ENCODE assay signal across 11 cellular contexts in the genomic region with DNA sequence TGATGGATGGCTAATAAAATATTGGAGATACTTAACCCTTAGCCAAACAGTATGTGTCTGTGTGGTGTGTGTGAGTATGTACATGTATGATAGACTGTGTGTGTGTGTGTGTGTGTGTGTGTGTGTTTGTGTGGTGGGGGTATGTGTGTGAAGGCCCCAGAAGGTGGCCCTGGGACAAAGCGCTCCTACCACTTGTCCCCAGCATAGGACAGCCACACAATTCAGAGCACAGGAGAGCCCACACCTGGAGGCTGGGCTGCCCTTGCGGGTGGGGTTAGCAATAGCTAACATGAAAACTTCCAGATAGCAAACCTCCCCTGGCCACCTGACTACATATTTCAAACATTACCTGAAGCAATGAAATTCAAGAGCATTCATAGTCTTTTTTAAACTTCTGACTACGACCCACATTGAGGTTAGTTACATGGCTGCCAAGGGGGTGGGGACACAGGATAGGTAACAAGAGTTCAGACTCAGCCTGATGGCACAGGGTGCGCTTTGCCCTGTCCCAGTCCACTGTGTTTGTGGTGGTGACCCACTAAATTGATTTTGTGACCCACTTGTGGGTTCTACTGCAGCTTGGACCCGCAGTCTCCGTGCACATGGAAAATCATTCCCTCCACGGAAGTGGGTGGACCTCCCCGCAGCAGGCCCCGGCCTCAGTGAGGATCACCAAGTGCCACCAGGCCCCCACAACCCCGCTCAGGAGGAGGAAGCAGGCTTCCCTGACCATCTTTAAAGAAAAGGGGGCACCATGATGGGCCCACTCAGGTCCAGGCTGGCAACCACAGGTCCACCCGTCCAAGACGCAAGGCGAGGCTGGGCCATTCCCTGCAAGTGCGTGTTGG. TPM values are rescaled to one million over a fixed set of nuclear protein-coding genes. Genes with fewer than 3 reads are reported as not detected.
DNase-seq lines count a peak whose midpoint lies in the region; ATAC-seq, FAIRE-seq and TF ChIP-seq lines count a peak whose summit lies in the region.
"Had no signal": no experiment of that assay in that cellular context is flagged by ENCODE, and none has a peak within 500 bp of the region (broad histone marks: within the 10 kb centered on the region; RNA-seq: fewer than 3 reads in every experiment).

No MANE protein-coding gene starts in this region.

- POLR2A ChIA-PET in IMR-90 (lab: Charles Lee; ENCODE audit: unreplicated experiment): no interaction called here

- TF ChIP-seq CTCF in IMR-90 (conservative IDR thresholded peaks at IDR 0.05; ENCODE audit: low read depth, low read length) (no peak), bronchial epithelial cell (IDR thresholded peaks at IDR 0.05; ENCODE audit: insufficient read depth, low read length, severe bottlenecking) (no peak)

- H3K4ac ChIP-seq in IMR-90 (ENCODE audit: low read depth, low read length): no peak overlapping the region

- H3K9me3 Mint-ChIP-seq in memory B cell: no peaks in the 10 kb centered on the region
- H3K9me3 Mint-ChIP-seq: activated CD4-positive, alpha-beta T cell treated with anti-CD3 and anti-CD28 coated beads, Interleukin-2, amount 10 ng/mL, durations not matched to agents 24 days and 14 days had no signal

- H3K27me3 ChIP-seq in IMR-90 (ENCODE audit: control insufficient read depth, insufficient read depth, low read length) (peaks cover 17% of the 10 kb centered on the region; the same call in 1 of the 2 replicates), bronchial epithelial cell (ENCODE audit: control insufficient read depth, insufficient read depth, low read length) (no peaks in the 10 kb centered on the region), small intestine (ENCODE audit: control insufficient read depth in 2 of 2, insufficient read depth in 2 of 2, low read length in 2 of 2) (no peaks in the 10 kb centered on the region)

- H3K36me3 Mint-ChIP-seq in memory B cell: peaks cover 6% of the 10 kb centered on the region

- peaks cover 3% of the 10 kb centered on the region; the same call in 1 of the 2 replicates for H3K9me1 ChIP-seq in IMR-90 (ENCODE audit: insufficient read depth, low read length)

- peaks cover 4% of the 10 kb centered on the region for H3K4me1 Mint-ChIP-seq in memory B cell

- no peak for TF ChIP-seq POLR2A in IMR-90 (IDR thresholded peaks at IDR 0.05; ENCODE audit: low read depth, low read length)

- 97% methylated on average over 7 of the region's 14 CpGs; no CpG with 5 or more reads in 1 of the 2 experiments for WGBS in IMR-90 (ENCODE audit: extremely low coverage in 2 of 2, insufficient read length in 1 of 2), 2 experiments
- 70 to 90% (median 86%) methylated on average over 14 of the region's 14 CpGs for WGBS in small intestine, 3 donors

- H3K79me1 ChIP-seq in IMR-90 (ENCODE audit: low read depth in 1 of 2, low read length in 2 of 2): no peaks in the 10 kb centered on the region

- H4K20me1 ChIP-seq in IMR-90 (ENCODE audit: insufficient read depth, low read length): no peaks in the 10 kb centered on the region

- no peak overlapping the region for H2BK15ac ChIP-seq in IMR-90 (ENCODE audit: low read depth, low read length)

- CTCF ChIA-PET in IMR-90 (lab: Yijun Ruan, JAX): no interaction called here

- no peak overlapping the region for H4K8ac ChIP-seq in IMR-90 (ENCODE audit: low read depth in 2 of 2, low read length in 2 of 2)

- intact Hi-C loops in IMR-90 (cut with micrococcal nuclease): no loop called here

- peak overlapping the region; percentile 78 for H2AFZ ChIP-seq in IMR-90 (replicated peaks; ENCODE audit: low read length, poor library complexity)

- no peak for FAIRE-seq in bronchial epithelial cell (lab: Jason Lieb, UNC)
- no peak for FAIRE-seq in small intestine (lab: Jason Lieb, UNC)

- H3K36me3 ChIP-seq in IMR-90 (ENCODE audit: control insufficient read depth, insufficient read depth, low read length): no peaks in the 10 kb centered on the region
- no peaks in the 10 kb centered on the region for H3K36me3 ChIP-seq in bronchial epithelial cell (ENCODE audit: control insufficient read depth, insufficient read depth, low read length)
- no peaks in the 10 kb centered on the region for H3K36me3 ChIP-seq in small intestine (ENCODE audit: control insufficient read depth in 2 of 2, insufficient read depth in 2 of 2, low read length in 2 of 2)

- ATAC-seq in IMR-90 (ENCODE audit: low read depth) (no peak), memory B cell (ENCODE audit: low read depth) (no peak), GM19455 (IDR thresholded peaks at IDR 0.05; ENCODE audit: unreplicated experiment) (no peak), GM21515 (IDR thresholded peaks at IDR 0.05; ENCODE audit: unreplicated experiment) (no peak)

- no peak overlapping the region for H3K4me2 ChIP-seq in IMR-90 (ENCODE audit: low read depth, low read length)

- TF ChIP-seq RAD21 in IMR-90 (IDR thresholded peaks at IDR 0.05; ENCODE audit: low read length): no peak

- no peak overlapping the region for H3K9ac ChIP-seq in IMR-90 (ENCODE audit: low read depth, low read length)

- H2BK120ac ChIP-seq in IMR-90 (ENCODE audit: low read depth, low read length): no peak overlapping the region

- dilution Hi-C loops in IMR-90 (cut with HindIII; ENCODE audit: low sequenced_read_pairs, unreplicated experiment): no loop called here

- no peak overlapping the region for H3K18ac ChIP-seq in IMR-90 (ENCODE audit: low read depth, low read length)

- H2BK5ac ChIP-seq in IMR-90 (ENCODE audit: low read depth, low read length, poor library complexity, severe bottlenecking): no peak overlapping the region

- no peak overlapping the region for H3K56ac ChIP-seq in IMR-90 (ENCODE audit: extremely low read depth, insufficient read depth, low read length)

- H3K14ac ChIP-seq in IMR-90 (replicated peaks; ENCODE audit: low read depth, low read length): no peak overlapping the region

- H3K27ac ChIP-seq in IMR-90 (ENCODE audit: insufficient read depth, low read length): no peak overlapping the region
- H3K27ac ChIP-seq in small intestine (ENCODE audit: low read depth in 1 of 2, low read length in 1 of 2): no peak overlapping the region
- H3K27ac ChIP-seq: HL-60 had no signal

- H3K27me3 Mint-ChIP-seq in memory B cell: no peaks in the 10 kb centered on the region
- H3K27me3 Mint-ChIP-seq: activated CD4-positive, alpha-beta T cell treated with anti-CD3 and anti-CD28 coated beads, Interleukin-2, amount 10 ng/mL, durations not matched to agents 24 days and 14 days had no signal

- H2AK5ac ChIP-seq in IMR-90 (ENCODE audit: low read depth, low read length): no peak overlapping the region

- no TSS peak for BruUV-seq in IMR-90 (replicated peaks; lab: Mats Ljungman, UMichigan)

- no peak overlapping the region for H3K4me3 Mint-ChIP-seq in memory B cell
- H3K4me3 Mint-ChIP-seq: activated CD4-positive, alpha-beta T cell treated with anti-CD3 and anti-CD28 coated beads, Interleukin-2, amount 10 ng/mL, durations not matched to agents 24 days and 14 days had no signal

- in situ Hi-C loops in IMR-90 (cut with MboI; ENCODE audit: low sequenced_read_pairs): no loop called here

- H3K23ac ChIP-seq in IMR-90 (ENCODE audit: low read depth, low read length): no peak overlapping the region

- H3K9me3 ChIP-seq in IMR-90 (ENCODE audit: control insufficient read depth, insufficient read depth, low read length) (no peaks in the 10 kb centered on the region), small intestine (ENCODE audit: control insufficient read depth, low read depth) (no peaks in the 10 kb centered on the region)

- H2BK20ac ChIP-seq in IMR-90 (ENCODE audit: low read depth, low read length): no peak overlapping the region

- peaks cover 9% of the 10 kb centered on the region for H3K4me1 ChIP-seq in IMR-90 (ENCODE audit: control insufficient read depth, insufficient read depth, low read length)
- peaks cover 13 to 18% of the 10 kb centered on the region in 2 donors for H3K4me1 ChIP-seq in small intestine (ENCODE audit: control insufficient read depth in 2 of 2, insufficient read depth in 1 of 2, low read depth in 1 of 2, low read length in 1 of 2)

- DNase-seq in IMR-90 (no peak), bronchial epithelial cell (ENCODE audit: low read depth) (no peak), memory B cell (ENCODE audit: low spot score in 2 of 2) (no peak), small intestine (no peak), NCI-H146 (lab: John Stamatoyannopoulos, UW) (no peak), hippocampal formation (lab: John Stamatoyannopoulos, UW) (no peak)
- DNase-seq: activated CD4-positive, alpha-beta T cell treated with anti-CD3 and anti-CD28 coated beads, Interleukin-2, amount 10 ng/mL, durations not matched to agents 24 days and 14 days; NCI-H1417 had no signal

- peak overlapping the region; percentile 66 for H3K27ac Mint-ChIP-seq in memory B cell
- H3K27ac Mint-ChIP-seq: activated CD4-positive, alpha-beta T cell treated with anti-CD3 and anti-CD28 coated beads, Interleukin-2, amount 10 ng/mL, durations not matched to agents 24 days and 14 days had no signal

- H4K5ac ChIP-seq in IMR-90 (ENCODE audit: low read depth, low read length): no peak overlapping the region

- H3K4me3 ChIP-seq in IMR-90 (ENCODE audit: insufficient read depth, low read depth, low read length): no peak overlapping the region
- H3K4me3 ChIP-seq in bronchial epithelial cell (ENCODE audit: low read depth, low read length): peak overlapping the region; percentile 41
- H3K4me3 ChIP-seq in small intestine (ENCODE audit: low read depth in 1 of 2, low read length in 2 of 2): peak overlapping the region; percentile 32 to 47

- H2AK9ac ChIP-seq in IMR-90 (replicated peaks; ENCODE audit: low read depth, low read length, poor library complexity): peak overlapping the region; percentile 80

- no peak overlapping the region for H4K91ac ChIP-seq in IMR-90 (ENCODE audit: insufficient read depth, low read depth, low read length)

TF ChIP-seq in IMR-90, 13 proteins besides CTCF, POLR2A, EP300 and RAD21:
- TF ChIP-seq SMC3 (IDR thresholded peaks at IDR 0.05; ENCODE audit: low read depth, low read length): no peak
- no peak for TF ChIP-seq FOS (IDR thresholded peaks at IDR 0.05; ENCODE audit: low read depth, low read length)
- no peak for TF ChIP-seq MAFK (IDR thresholded peaks at IDR 0.05; ENCODE audit: low read depth, low read length)
TF ChIP-seq in IMR-90: peak in this region for 0.

RNA-seq across cellular contexts. Expression of gene ZC3H12D, which starts 34.8 kb away (rescaled TPM):
- total RNA-seq in IMR-90 (2012; rRNA removed) (under 0.01 TPM in 1 of 2 replicates, not detected in the other), bronchial epithelial cell (under 0.01 TPM in 2 replicates)
- polyA plus RNA-seq in IMR-90 (2012; rRNA removed) (0.07 and 0.12 TPM in 2 replicates), small intestine (1 to 10 TPM; 2.0 to 3.2 (median 3.0) TPM)
- polyA plus RNA-seq in IMR-90 (2012; cell fraction: cytosol; rRNA removed): under 0.01 and 0.01 TPM in 2 replicates
- polyA plus RNA-seq in IMR-90 (2012; cell fraction: nucleus; rRNA removed; ENCODE audit: low replicate concordance): 0.26 and 0.38 TPM in 2 replicates

RNA-seq across cellular contexts. Expression of gene SUMO4, which starts 50.0 kb away (rescaled TPM):
- 1.9 and 2.2 TPM in 2 replicates for total RNA-seq in IMR-90 (2012; rRNA removed)
- not detected in 2 replicates for polyA plus RNA-seq in IMR-90 (2012; rRNA removed)
- not detected in 2 replicates for polyA plus RNA-seq in IMR-90 (2012; cell fraction: cytosol; rRNA removed)
- 0.05 and 0.44 TPM in 2 replicates for polyA plus RNA-seq in IMR-90 (2012; cell fraction: nucleus; rRNA removed; ENCODE audit: low replicate concordance)
- total RNA-seq in bronchial epithelial cell: 0.79 and 1.2 TPM in 2 replicates
- polyA plus RNA-seq in small intestine: not detected
